13 cellular contexts compared by ENCODE assay signal in genomic region chr12:52043386-52044212, GRCh38. TPM values are rescaled to one million over a fixed set of nuclear protein-coding genes. Genes with fewer than 3 reads are reported as not detected.
A peak's percentile ranks its signal among the peaks of the same experiment; 100 is the strongest.
DNase-seq lines count a peak whose midpoint lies in the region; ATAC-seq and TF ChIP-seq lines count a peak whose summit lies in the region.
"Had no signal": no experiment of that assay in that cellular context is flagged by ENCODE, and none has a peak within 500 bp of the region (broad histone marks: within the 10 kb centered on the region; RNA-seq: fewer than 3 reads in every experiment).

No MANE protein-coding gene starts in this region.

- H3K27ac Mint-ChIP-seq in CD14-positive monocyte, result peak overlapping the region in 4 of 7 donors; percentile 8 to 77 (median 40)
- no peak overlapping the region for H3K27ac Mint-ChIP-seq in progenitor cell of endocrine pancreas
- H3K27ac Mint-ChIP-seq: activated T-cell treated with anti-CD3 and anti-CD28 coated beads, Interleukin-2, amount 50 U/mL, for 72 hours had no signal

- H3K9me3 Mint-ChIP-seq in CD14-positive monocyte (no peaks in the 10 kb centered on the region), progenitor cell of endocrine pancreas (ENCODE audit: low read depth) (no peaks in the 10 kb centered on the region)
- H3K9me3 Mint-ChIP-seq: activated T-cell treated with anti-CD3 and anti-CD28 coated beads, Interleukin-2, amount 50 U/mL, for 72 hours; stimulated activated naive CD8-positive, alpha-beta T cell treated with anti-CD3 and anti-CD28 coated beads, Interleukin-15, amount 100 ng/mL, for 72 hours had no signal

- peak overlapping the region; percentile 91 to 100 (median 99) for H3K9ac ChIP-seq in skeletal muscle tissue (ENCODE audit: low read depth in 1 of 3, low read length in 3 of 3)

- ATAC-seq in GM18511 (IDR thresholded peaks at IDR 0.05; ENCODE audit: unreplicated experiment), result no peak
- no peak for ATAC-seq in HG02973 (IDR thresholded peaks at IDR 0.05; ENCODE audit: unreplicated experiment)
- ATAC-seq: activated T-cell treated with anti-CD3 and anti-CD28 coated beads, Interleukin-2, amount 50 U/mL, for 72 hours; stimulated activated naive CD8-positive, alpha-beta T cell treated with anti-CD3 and anti-CD28 coated beads, Interleukin-15, amount 100 ng/mL, for 72 hours had no signal

- H3K4me3 Mint-ChIP-seq in CD14-positive monocyte (no peak overlapping the region), progenitor cell of endocrine pancreas (ENCODE audit: low read depth) (no peak overlapping the region)
- H3K4me3 Mint-ChIP-seq: activated T-cell treated with anti-CD3 and anti-CD28 coated beads, Interleukin-2, amount 50 U/mL, for 72 hours had no signal

- no peak for TF ChIP-seq CTCF in CD14-positive monocyte (IDR thresholded peaks at IDR 0.05)
- no peak for TF ChIP-seq CTCF in progenitor cell of endocrine pancreas (IDR thresholded peaks at IDR 0.05; ENCODE audit: unreplicated experiment)

- H3K27me3 ChIP-seq in layer of hippocampus (ENCODE audit: control insufficient read depth, insufficient read depth, low read length) (no peaks in the 10 kb centered on the region), skeletal muscle tissue (ENCODE audit: control insufficient read depth in 3 of 3, insufficient read depth in 3 of 3, low read length in 3 of 3) (no peaks in the 10 kb centered on the region)
- H3K27me3 ChIP-seq: hepatocyte had no signal

- peaks cover 62 to 84% (median 80%) of the 10 kb centered on the region in 3 donors for H3K4me1 ChIP-seq in skeletal muscle tissue (ENCODE audit: control insufficient read depth in 3 of 3, insufficient read depth in 3 of 3, low read length in 3 of 3)

- DNase-seq in CD14-positive monocyte (ENCODE audit: low spot score) (no peak), hepatic stellate cell (ENCODE audit: low spot score) (no peak), progenitor cell of endocrine pancreas (ENCODE audit: low spot score, unreplicated experiment) (no peak)
- DNase-seq: activated T-cell treated with anti-CD3 and anti-CD28 coated beads, Interleukin-2, amount 50 U/mL, for 72 hours; NCI-H2171; stimulated activated naive CD8-positive, alpha-beta T cell treated with anti-CD3 and anti-CD28 coated beads, Interleukin-15, amount 100 ng/mL, for 72 hours; WERI-Rb-1 had no signal

- H3K9me3 ChIP-seq in skeletal muscle tissue (ENCODE audit: control insufficient read depth in 3 of 3, low read length in 3 of 3), result no peaks in the 10 kb centered on the region

- H3K36me3 Mint-ChIP-seq in CD14-positive monocyte (peaks cover 4 to 10% of the 10 kb centered on the region in 2 donors), progenitor cell of endocrine pancreas (ENCODE audit: insufficient read depth) (peaks cover 5% of the 10 kb centered on the region)

- H3K27me3 Mint-ChIP-seq in CD14-positive monocyte (ENCODE audit: low read depth in 3 of 3) (peaks cover 7 to 24% (median 16%) of the 10 kb centered on the region in 3 donors), progenitor cell of endocrine pancreas (no peaks in the 10 kb centered on the region)
- H3K27me3 Mint-ChIP-seq: stimulated activated naive CD8-positive, alpha-beta T cell treated with anti-CD3 and anti-CD28 coated beads, Interleukin-15, amount 100 ng/mL, for 72 hours had no signal

- intact Hi-C loops in CD14-positive monocyte (cut with micrococcal nuclease), result no loop called here

- peaks cover 0 to 29% (median 0%) of the 10 kb centered on the region in 3 donors for H3K36me3 ChIP-seq in skeletal muscle tissue (ENCODE audit: control insufficient read depth in 3 of 3, insufficient read depth in 3 of 3, low read length in 3 of 3)

- H3K4me1 Mint-ChIP-seq in CD14-positive monocyte (peaks cover 55% of the 10 kb centered on the region), progenitor cell of endocrine pancreas (ENCODE audit: low read depth) (peaks cover 3% of the 10 kb centered on the region)

- H3K27ac ChIP-seq in cingulate gyrus (ENCODE audit: low read depth, low read length) (peak overlapping the region; percentile 87), layer of hippocampus (ENCODE audit: low read depth, low read length) (peak overlapping the region; percentile 83), skeletal muscle tissue (ENCODE audit: low read depth, low read length) (peak overlapping the region; percentile 99)
- H3K27ac ChIP-seq: hepatocyte, WERI-Rb-1 had no signal

- peak overlapping the region; percentile 83 to 99 (median 85) for H3K4me3 ChIP-seq in skeletal muscle tissue (ENCODE audit: low read length in 3 of 3)
- H3K4me3 ChIP-seq: hepatocyte had no signal

RNA-seq across cellular contexts. Expression of gene NR4A1, which starts 7.6 kb away (rescaled TPM):
- polyA plus RNA-seq in CD14-positive monocyte, result 10 to 100 TPM; 10.1 to 41.4 TPM
- total RNA-seq in skeletal muscle tissue (24.5 TPM), progenitor cell of endocrine pancreas (21.7 and 22.8 TPM in 2 replicates)

RNA-seq across cellular contexts. Expression of gene ATG101, which starts 26.2 kb away (rescaled TPM):
- 10 to 100 TPM; 20.5 to 26.4 TPM for polyA plus RNA-seq in CD14-positive monocyte
- total RNA-seq in skeletal muscle tissue, result 34.4 TPM
- 23.5 and 26.4 TPM in 2 replicates for total RNA-seq in progenitor cell of endocrine pancreas

RNA-seq across cellular contexts. Expression of gene SMIM41, which starts 35.9 kb away (rescaled TPM):
- polyA plus RNA-seq in CD14-positive monocyte, result not detected
- total RNA-seq in skeletal muscle tissue (not detected), progenitor cell of endocrine pancreas (not detected in 2 replicates)
- total RNA-seq: activated T-cell treated with anti-CD3 and anti-CD28 coated beads, Interleukin-2, amount 50 U/mL, for 72 hours; hepatocyte had no signal
- polyA plus RNA-seq: hepatocyte had no signal

RNA-seq across cellular contexts. Expression of gene TAMALIN, which starts 36.9 kb away (rescaled TPM):
- 1 to 10 TPM in 1 of 2 donors, under 1 TPM in 1; 0.63 to 1.6 TPM for polyA plus RNA-seq in CD14-positive monocyte
- 9.4 TPM for total RNA-seq in skeletal muscle tissue
- 12.5 and 15.5 TPM in 2 replicates for total RNA-seq in progenitor cell of endocrine pancreas
